ENCODE assay signal across 8 cellular contexts in genomic region chr2:43222472-43223146, GRCh38. TPM values are rescaled to one million over a fixed set of nuclear protein-coding genes. Genes with fewer than 3 reads are reported as not detected.
DNase-seq lines count a peak whose midpoint lies in the region; ATAC-seq and TF ChIP-seq lines count a peak whose summit lies in the region.

No MANE protein-coding gene starts in this region.

- H3K27ac Mint-ChIP-seq in T-helper 2 cell treated with Interferon-gamma antibody and Interleukin-4, amounts not matched to agents 5 μg/mL and 100 μg/mL, for 36 hours: peak overlapping the region; percentile 94

- H3K4me3 ChIP-seq in HAP-1: peak overlapping the region; percentile 88
- H3K4me3 ChIP-seq in sigmoid colon: peak overlapping the region; percentile 73 to 96 (median 92)

- H3K36me3 ChIP-seq in HAP-1 (replicated peaks) (peaks cover 48% of the 10 kb centered on the region), sigmoid colon (peaks cover 5 to 30% (median 16%) of the 10 kb centered on the region in 4 donors)

- in situ Hi-C loops in HAP-1 (cut with MboI; ENCODE audit: low sequenced_read_pairs): no loop called here

- no peak for TF ChIP-seq CTCF in sigmoid colon (IDR thresholded peaks at IDR 0.05)

- H3K9me3 Mint-ChIP-seq in T-helper 2 cell treated with Interferon-gamma antibody and Interleukin-4, amounts not matched to agents 5 μg/mL and 100 μg/mL, for 36 hours: no peaks in the 10 kb centered on the region

- peaks cover 45% of the 10 kb centered on the region for H3K36me3 Mint-ChIP-seq in T-helper 2 cell treated with Interferon-gamma antibody and Interleukin-4, amounts not matched to agents 5 μg/mL and 100 μg/mL, for 36 hours (ENCODE audit: low read depth)

- H3K27ac ChIP-seq in sigmoid colon: peak overlapping the region; percentile 99 to 100 (median 100)

- intact Hi-C loops in sigmoid colon (cut with DNase I): loop anchor here (1.0 to 5.0 kb wide), 2 partner anchors 64 to 115 kb away; no protein-coding TSS in a partner anchor

- no peaks in the 10 kb centered on the region for H3K27me3 Mint-ChIP-seq in T-helper 2 cell treated with Interferon-gamma antibody and Interleukin-4, amounts not matched to agents 5 μg/mL and 100 μg/mL, for 36 hours (ENCODE audit: low read depth)

- peaks cover 55% of the 10 kb centered on the region for H3K4me1 ChIP-seq in HAP-1
- H3K4me1 ChIP-seq in sigmoid colon: peaks cover 0 to 57% (median 53%) of the 10 kb centered on the region in 4 donors

- 2% methylated on average over 6 of the region's 6 CpGs for WGBS in sigmoid colon, 2 donors

- peak in 3 of 4 donors; percentile 25 to 72 (median 63) for TF ChIP-seq EP300 in sigmoid colon (IDR thresholded peaks at IDR 0.05)

- TF ChIP-seq POLR2A in sigmoid colon (IDR thresholded peaks at IDR 0.05): no peak

- ATAC-seq in GM18520 (IDR thresholded peaks at IDR 0.05; ENCODE audit: unreplicated experiment) (no peak), HG02642 (IDR thresholded peaks at IDR 0.05; ENCODE audit: poor library complexity, unreplicated experiment) (no peak)

- H3K4me1 Mint-ChIP-seq in T-helper 2 cell treated with Interferon-gamma antibody and Interleukin-4, amounts not matched to agents 5 μg/mL and 100 μg/mL, for 36 hours (ENCODE audit: low read depth): peaks cover 39% of the 10 kb centered on the region

- H3K4me3 Mint-ChIP-seq in T-helper 2 cell treated with Interferon-gamma antibody and Interleukin-4, amounts not matched to agents 5 μg/mL and 100 μg/mL, for 36 hours: peak overlapping the region; percentile 89

- H3K27me3 ChIP-seq in HAP-1 (ENCODE audit: low read depth) (no peaks in the 10 kb centered on the region), sigmoid colon (no peaks in the 10 kb centered on the region)

- no peaks in the 10 kb centered on the region for H3K9me3 ChIP-seq in HAP-1
- H3K9me3 ChIP-seq in sigmoid colon: no peaks in the 10 kb centered on the region

- DNase-seq in HAP-1 (ENCODE audit: low spot score in 2 of 2) (no peak), fibroblast of peridontal ligament (ENCODE audit: extremely low read depth) (peak; percentile 51), sigmoid colon (no peak), activated gamma-delta T cell (lab: John Stamatoyannopoulos, UW) (no peak), cerebellum (ENCODE audit: low spot score) (no peak)
- DNase-seq in T-helper 2 cell treated with Interferon-gamma antibody and Interleukin-4, amounts not matched to agents 5 μg/mL and 100 μg/mL, for 36 hours (ENCODE audit: low spot score): no peak

RNA-seq across cellular contexts. Expression of gene ZFP36L2, which starts 3.8 kb away (rescaled TPM):
- total RNA-seq in sigmoid colon (100 to 1,000 TPM in 1 of 4 donors, 10 to 100 TPM in 3; 59.8 to 115 (median 72.3) TPM), cerebellum (6.6 TPM)
- polyA plus RNA-seq in sigmoid colon: 100 to 1,000 TPM in 2 of 3 donors, 10 to 100 TPM in 1; 97.3 to 120 (median 116) TPM
